ENCODE assay signal across 1 cellular context in the genomic region with DNA sequence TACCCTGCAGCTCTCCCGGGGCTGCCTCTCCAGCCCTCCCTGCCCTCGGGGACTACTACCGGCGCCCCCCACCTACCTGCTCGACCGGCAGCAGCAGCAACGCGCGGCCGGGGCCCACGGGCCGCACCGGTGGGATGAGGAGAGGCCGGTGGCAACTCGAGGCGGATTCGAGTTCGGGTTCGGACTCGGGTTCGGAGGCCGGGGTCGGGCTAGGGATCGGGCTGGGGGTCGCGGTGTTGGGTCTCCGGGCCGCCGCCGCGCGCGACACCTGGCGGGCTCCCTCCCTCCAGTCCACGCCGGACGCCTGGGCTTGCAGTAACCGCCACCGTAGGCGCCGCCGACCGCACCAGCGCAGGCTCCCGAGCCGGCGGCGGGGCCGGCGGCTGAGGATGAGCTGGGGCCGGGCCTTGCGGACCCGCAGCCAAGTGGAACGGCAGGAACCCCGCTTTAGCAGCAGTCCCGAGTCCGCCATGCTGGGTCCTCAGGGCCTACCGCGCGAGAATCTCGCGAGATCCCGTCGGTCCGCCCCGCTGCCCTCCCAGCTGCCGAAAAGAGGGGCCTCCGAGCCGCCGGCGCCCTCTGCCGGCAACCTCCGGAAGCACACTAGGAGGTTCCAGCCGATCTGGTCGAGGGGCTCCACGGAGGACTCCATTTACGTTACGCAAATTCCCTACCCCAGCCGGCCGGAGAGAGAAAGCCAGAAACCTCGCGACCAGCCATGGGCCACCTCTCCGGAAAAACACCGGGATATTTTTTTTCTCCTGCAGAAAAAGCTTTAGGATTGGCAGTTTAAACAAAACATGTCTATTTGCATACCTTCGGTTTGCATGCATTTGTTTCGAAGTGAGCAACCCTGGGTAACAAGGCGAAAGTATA.
TF ChIP-seq lines count a peak whose summit lies in the region.

NOL9 (minus strand) TSS at position 483 of the 876 bp plus-strand sequence; CDS start at position 472, 11 bp downstream.

TF ChIP-seq in GM12878, 131 proteins besides CTCF, POLR2A, EP300 and RAD21 (continued from another document and continues in another):
- TF ChIP-seq PBX3 (IDR thresholded peaks at IDR 0.05; ENCODE audit: insufficient replicate concordance, low read depth, low read length) (no peak), BMI1 (IDR thresholded peaks at IDR 0.05; ENCODE audit: borderline replicate concordance) (no peak), WRNIP1 (IDR thresholded peaks at IDR 0.05; ENCODE audit: borderline replicate concordance, low read depth, low read length) (no peak), NKRF (conservative IDR thresholded peaks at IDR 0.05) (peak; percentile 88), IRF5 (IDR thresholded peaks at IDR 0.05; ENCODE audit: borderline replicate concordance) (peak; percentile 87), GATAD2B (conservative IDR thresholded peaks at IDR 0.05; ENCODE audit: low read depth) (peak; percentile 96), TCF3 (IDR thresholded peaks at IDR 0.05; ENCODE audit: borderline replicate concordance, insufficient read depth, low read depth, low read length) (peak; percentile 70; the same call in 1 of the 2 replicates), E4F1 (IDR thresholded peaks at IDR 0.05; ENCODE audit: borderline replicate concordance, partially characterized antibody) (no peak), ZBTB40 (IDR thresholded peaks at IDR 0.05; ENCODE audit: borderline replicate concordance) (no peak; the same call in 1 of the 2 replicates), ZNF622 (IDR thresholded peaks at IDR 0.05) (no peak), ZNF24 (IDR thresholded peaks at IDR 0.05) (peak; percentile 58; the same call in 1 of the 2 replicates), MYC (IDR thresholded peaks at IDR 0.05; ENCODE audit: insufficient read depth, insufficient read length, insufficient replicate concordance, low read length, severe bottlenecking) (no peak), ZBED1 (IDR thresholded peaks at IDR 0.05; ENCODE audit: borderline replicate concordance) (no peak), CBX3 (IDR thresholded peaks at IDR 0.05; ENCODE audit: borderline replicate concordance, low read depth) (no peak), CREB1 (IDR thresholded peaks at IDR 0.05; ENCODE audit: low read depth) (peak; percentile 64), ZZZ3 (IDR thresholded peaks at IDR 0.05; ENCODE audit: control insufficient read depth, insufficient read length, low read depth) (no peak), CBX5 (IDR thresholded peaks at IDR 0.05; ENCODE audit: low read depth) (no peak), SRF (IDR thresholded peaks at IDR 0.05; ENCODE audit: low read depth in 2 of 2, low read length in 2 of 2) (no peak), IRF3 (IDR thresholded peaks at IDR 0.05) (no peak), BCLAF1 (IDR thresholded peaks at IDR 0.05) (peak; percentile 46; the same call in 1 of the 2 replicates), ZNF207 (IDR thresholded peaks at IDR 0.05; ENCODE audit: borderline replicate concordance) (peak; percentile 84; the same call in 1 of the 2 replicates), TCF12 (IDR thresholded peaks at IDR 0.05; ENCODE audit: low read depth, low read length) (peak; percentile 74), RFX5 (IDR thresholded peaks at IDR 0.05; ENCODE audit: low read depth, low read length) (no peak), PAX8 (IDR thresholded peaks at IDR 0.05) (no peak), NR2F1 (conservative IDR thresholded peaks at IDR 0.05) (peak; percentile 75), BACH1 (IDR thresholded peaks at IDR 0.05; ENCODE audit: borderline replicate concordance) (peak; percentile 87), POLR2AphosphoS2 (IDR thresholded peaks at IDR 0.05; ENCODE audit: low read depth, low read length) (peak; percentile 49; the same call in 1 of the 2 replicates), MXI1 (IDR thresholded peaks at IDR 0.05; ENCODE audit: low read depth, low read length) (peak; percentile 79; the same call in 1 of the 2 replicates), ZNF384 (IDR thresholded peaks at IDR 0.05; ENCODE audit: borderline replicate concordance, low read depth, low read length) (no peak), CREM (IDR thresholded peaks at IDR 0.05; ENCODE audit: low read depth) (peak; percentile 56; the same call in 1 of the 2 replicates), NR2C1 (IDR thresholded peaks at IDR 0.05) (peak; percentile 74), RAD51 (IDR thresholded peaks at IDR 0.05) (no peak), CHD2 (IDR thresholded peaks at IDR 0.05; ENCODE audit: borderline replicate concordance, low read depth, low read length) (peak; percentile 99), KLF5 (IDR thresholded peaks at IDR 0.05; ENCODE audit: partially characterized antibody) (peak; percentile 53), MEF2A (IDR thresholded peaks at IDR 0.05; ENCODE audit: insufficient read depth, low read depth, low read length) (no peak), POU2F2 (IDR thresholded peaks at IDR 0.05; ENCODE audit: borderline replicate concordance, low read depth, low read length) (no peak; the same call in 2 of the 3 replicates)
- TF ChIP-seq, protein P1, sequence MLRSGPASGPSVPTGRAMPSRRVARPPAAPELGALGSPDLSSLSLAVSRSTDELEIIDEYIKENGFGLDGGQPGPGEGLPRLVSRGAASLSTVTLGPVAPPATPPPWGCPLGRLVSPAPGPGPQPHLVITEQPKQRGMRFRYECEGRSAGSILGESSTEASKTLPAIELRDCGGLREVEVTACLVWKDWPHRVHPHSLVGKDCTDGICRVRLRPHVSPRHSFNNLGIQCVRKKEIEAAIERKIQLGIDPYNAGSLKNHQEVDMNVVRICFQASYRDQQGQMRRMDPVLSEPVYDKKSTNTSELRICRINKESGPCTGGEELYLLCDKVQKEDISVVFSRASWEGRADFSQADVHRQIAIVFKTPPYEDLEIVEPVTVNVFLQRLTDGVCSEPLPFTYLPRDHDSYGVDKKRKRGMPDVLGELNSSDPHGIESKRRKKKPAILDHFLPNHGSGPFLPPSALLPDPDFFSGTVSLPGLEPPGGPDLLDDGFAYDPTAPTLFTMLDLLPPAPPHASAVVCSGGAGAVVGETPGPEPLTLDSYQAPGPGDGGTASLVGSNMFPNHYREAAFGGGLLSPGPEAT (IDR thresholded peaks at IDR 0.05; ENCODE audit: low read depth): no peak; the same call in none of the 2 replicates
- TF ChIP-seq, protein P2, sequence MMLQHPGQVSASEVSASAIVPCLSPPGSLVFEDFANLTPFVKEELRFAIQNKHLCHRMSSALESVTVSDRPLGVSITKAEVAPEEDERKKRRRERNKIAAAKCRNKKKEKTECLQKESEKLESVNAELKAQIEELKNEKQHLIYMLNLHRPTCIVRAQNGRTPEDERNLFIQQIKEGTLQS (IDR thresholded peaks at IDR 0.05; ENCODE audit: borderline replicate concordance, extremely low read depth, low read depth, low read length): no peak
